ENCODE assay signal across 8 cellular contexts in genomic region chr10:76632158-76633051, GRCh38.
A peak's percentile ranks its signal among the peaks of the same experiment; 100 is the strongest.
DNase-seq lines count a peak whose midpoint lies in the region; ATAC-seq lines count a peak whose summit lies in the region.

No MANE protein-coding gene starts in this region.

- DNase-seq in Daoy (ENCODE audit: low read depth) (peak; percentile 21), M059J (ENCODE audit: low read depth) (peak; percentile 70), left colon (peak in 1 of 2 donors; percentile 30)
- no peak for DNase-seq in activated naive CD4-positive, alpha-beta T cell treated with anti-CD3 and anti-CD28 coated beads, Interleukin-2, amount 50 U/mL, for 16 hours
- no peak for DNase-seq in stimulated activated naive CD8-positive, alpha-beta T cell treated with anti-CD3 and anti-CD28 coated beads, Interleukin-15, amount 100 ng/mL, for 72 hours
- DNase-seq in activated T-cell treated with anti-CD3 and anti-CD28 coated beads, Interleukin-2, amount 50 U/mL, for 1 hour = no peak

- H3K27me3 Mint-ChIP-seq in activated T-helper 17 cell treated with anti-CD3 and anti-CD28 coated beads, Interleukin-2, amount 50 U/mL, for 72 hours = no peaks in the 10 kb centered on the region
- no peaks in the 10 kb centered on the region for H3K27me3 Mint-ChIP-seq in stimulated activated naive CD8-positive, alpha-beta T cell treated with anti-CD3 and anti-CD28 coated beads, Interleukin-15, amount 100 ng/mL, for 72 hours

- peaks cover 5% of the 10 kb centered on the region for H3K9me3 Mint-ChIP-seq in activated T-helper 17 cell treated with anti-CD3 and anti-CD28 coated beads, Interleukin-2, amount 50 U/mL, for 72 hours
- no peaks in the 10 kb centered on the region for H3K9me3 Mint-ChIP-seq in stimulated activated naive CD8-positive, alpha-beta T cell treated with anti-CD3 and anti-CD28 coated beads, Interleukin-15, amount 100 ng/mL, for 72 hours

- no peaks in the 10 kb centered on the region for H3K36me3 Mint-ChIP-seq in activated T-helper 17 cell treated with anti-CD3 and anti-CD28 coated beads, Interleukin-2, amount 50 U/mL, for 72 hours (ENCODE audit: low read depth)

- peak; percentile 31 for ATAC-seq in activated T-helper 17 cell treated with anti-CD3 and anti-CD28 coated beads, Interleukin-2, amount 50 U/mL, for 72 hours (replicated peaks)
- ATAC-seq in left colon (peak; percentile 94), HG03439 (IDR thresholded peaks at IDR 0.05; ENCODE audit: unreplicated experiment) (no peak)
- no peak for ATAC-seq in stimulated activated naive CD8-positive, alpha-beta T cell treated with anti-CD3 and anti-CD28 coated beads, Interleukin-15, amount 100 ng/mL, for 72 hours

- no peaks in the 10 kb centered on the region for H3K4me1 Mint-ChIP-seq in activated T-helper 17 cell treated with anti-CD3 and anti-CD28 coated beads, Interleukin-2, amount 50 U/mL, for 72 hours
- no peaks in the 10 kb centered on the region for H3K4me1 Mint-ChIP-seq in stimulated activated naive CD8-positive, alpha-beta T cell treated with anti-CD3 and anti-CD28 coated beads, Interleukin-15, amount 100 ng/mL, for 72 hours

- H3K4me3 Mint-ChIP-seq in activated T-helper 17 cell treated with anti-CD3 and anti-CD28 coated beads, Interleukin-2, amount 50 U/mL, for 72 hours = no peak overlapping the region
- no peak overlapping the region for H3K4me3 Mint-ChIP-seq in stimulated activated naive CD8-positive, alpha-beta T cell treated with anti-CD3 and anti-CD28 coated beads, Interleukin-15, amount 100 ng/mL, for 72 hours

- intact Hi-C loops in left colon (cut with DNase I, micrococcal nuclease) = no loop called here

- H3K27ac Mint-ChIP-seq in activated T-helper 17 cell treated with anti-CD3 and anti-CD28 coated beads, Interleukin-2, amount 50 U/mL, for 72 hours = no peak overlapping the region
- H3K27ac Mint-ChIP-seq in stimulated activated naive CD8-positive, alpha-beta T cell treated with anti-CD3 and anti-CD28 coated beads, Interleukin-15, amount 100 ng/mL, for 72 hours = no peak overlapping the region

Comparison
In these comparisons a context has a peak if more than half of its experiments do, and no peak if none do; other contexts are left out.
1. DNase-seq: peak in Daoy (single experiment) and M059J (single experiment); none in activated naive CD4-positive, alpha-beta T cell treated with anti-CD3 and anti-CD28 coated beads, Interleukin-2, amount 50 U/mL, for 16 hours (single experiment), stimulated activated naive CD8-positive, alpha-beta T cell treated with anti-CD3 and anti-CD28 coated beads, Interleukin-15, amount 100 ng/mL, for 72 hours (0 of 2) and activated T-cell treated with anti-CD3 and anti-CD28 coated beads, Interleukin-2, amount 50 U/mL, for 1 hour (single experiment).
2. ATAC-seq: peak in activated T-helper 17 cell treated with anti-CD3 and anti-CD28 coated beads, Interleukin-2, amount 50 U/mL, for 72 hours (single experiment) and left colon (single experiment); none in stimulated activated naive CD8-positive, alpha-beta T cell treated with anti-CD3 and anti-CD28 coated beads, Interleukin-15, amount 100 ng/mL, for 72 hours (single experiment) and HG03439 (single experiment).